Comparison of ENCODE assay signal across 9 cellular contexts in genomic region chr3:27681249-27681748, GRCh38. TPM values are rescaled to one million over a fixed set of nuclear protein-coding genes. Genes with fewer than 3 reads are reported as not detected.
DNase-seq lines count a peak whose midpoint lies in the region; ATAC-seq and TF ChIP-seq lines count a peak whose summit lies in the region.
"Had no signal": no experiment of that assay in that cellular context is flagged by ENCODE, and none has a peak within 500 bp of the region (broad histone marks: within the 10 kb centered on the region; RNA-seq: fewer than 3 reads in every experiment).

No MANE protein-coding gene starts in this region.

- peak overlapping the region; percentile 57 for H3K4me2 ChIP-seq in osteoblast (ENCODE audit: insufficient read depth, low read length)

- H3K27ac ChIP-seq in osteoblast (ENCODE audit: low read depth, low read length) = peak overlapping the region; percentile 81
- H3K27ac ChIP-seq: neutrophil had no signal

- H3K9me3 Mint-ChIP-seq in activated T-helper 1 cell treated with anti-CD3 and anti-CD28 coated beads, Interleukin-12 subunit alpha, Interleukin-12 subunit beta, Interleukin-2, Interleukin-4 antibody, amounts not matched to agents 30 ng/mL and 10 ng/mL and 1 ng/mL, durations not matched to agents 14 hours and 24 hours and 36 hours = no peaks in the 10 kb centered on the region

- H3K4me3 ChIP-seq in osteoblast (ENCODE audit: insufficient read depth, low read length) = peak overlapping the region; percentile 2

- H3K27me3 ChIP-seq in osteoblast (ENCODE audit: insufficient read depth, low read length) = no peaks in the 10 kb centered on the region
- H3K27me3 ChIP-seq: neutrophil had no signal

- no peaks in the 10 kb centered on the region for H3K36me3 ChIP-seq in osteoblast (ENCODE audit: insufficient read depth, low read length)
- H3K36me3 ChIP-seq: neutrophil had no signal

- H3K4me3 Mint-ChIP-seq in activated T-helper 1 cell treated with anti-CD3 and anti-CD28 coated beads, Interleukin-12 subunit alpha, Interleukin-12 subunit beta, Interleukin-2, Interleukin-4 antibody, amounts not matched to agents 30 ng/mL and 10 ng/mL and 1 ng/mL, durations not matched to agents 14 hours and 24 hours and 36 hours = peak overlapping the region; percentile 41

- peaks cover 44% of the 10 kb centered on the region for H3K4me1 ChIP-seq in osteoblast (ENCODE audit: insufficient read depth, low read length)

- H4K20me1 ChIP-seq in osteoblast (ENCODE audit: insufficient read depth, low read length) = no peaks in the 10 kb centered on the region

- peak overlapping the region; percentile 67 for H3K27ac Mint-ChIP-seq in activated T-helper 1 cell treated with anti-CD3 and anti-CD28 coated beads, Interleukin-12 subunit alpha, Interleukin-12 subunit beta, Interleukin-2, Interleukin-4 antibody, amounts not matched to agents 30 ng/mL and 10 ng/mL and 1 ng/mL, durations not matched to agents 14 hours and 24 hours and 36 hours

- DNase-seq in DMS79 (lab: John Stamatoyannopoulos, UW) = peak; percentile 0
- peak; percentile 23 for DNase-seq in GM19240 (ENCODE audit: insufficient read length, low spot score)
- DNase-seq in NCI-H524 (lab: John Stamatoyannopoulos, UW) = peak; percentile 33 to 65
- DNase-seq in activated T-helper 1 cell treated with anti-CD3 and anti-CD28 coated beads, Interleukin-12 subunit alpha, Interleukin-12 subunit beta, Interleukin-2, Interleukin-4 antibody, amounts not matched to agents 30 ng/mL and 10 ng/mL and 1 ng/mL, durations not matched to agents 14 hours and 24 hours and 36 hours (ENCODE audit: low spot score) = no peak
- DNase-seq in foreskin melanocyte = peak; percentile 87
- peak; percentile 72 for DNase-seq in osteoblast (ENCODE audit: insufficient read length, low spot score, missing footprints)
- DNase-seq in DMS53 (lab: John Stamatoyannopoulos, UW) = no peak

- intact Hi-C loops in activated T-helper 1 cell treated with anti-CD3 and anti-CD28 coated beads, Interleukin-12 subunit alpha, Interleukin-12 subunit beta, Interleukin-2, Interleukin-4 antibody, amounts not matched to agents 30 ng/mL and 10 ng/mL and 1 ng/mL, durations not matched to agents 14 hours and 24 hours and 36 hours (cut with micrococcal nuclease) = loop anchor here (1.0 to 2.0 kb wide), 4 partner anchors 198 to 546 kb away; no protein-coding TSS in a partner anchor

- no peaks in the 10 kb centered on the region for H3K79me2 ChIP-seq in osteoblast (ENCODE audit: insufficient read depth, low read length)

- H3K4me1 Mint-ChIP-seq in activated T-helper 1 cell treated with anti-CD3 and anti-CD28 coated beads, Interleukin-12 subunit alpha, Interleukin-12 subunit beta, Interleukin-2, Interleukin-4 antibody, amounts not matched to agents 30 ng/mL and 10 ng/mL and 1 ng/mL, durations not matched to agents 14 hours and 24 hours and 36 hours (ENCODE audit: low read depth) = peaks cover 10% of the 10 kb centered on the region

- no peaks in the 10 kb centered on the region for H3K9me3 ChIP-seq in osteoblast (ENCODE audit: low read depth, low read length)
- H3K9me3 ChIP-seq: neutrophil had no signal

- H2AFZ ChIP-seq in osteoblast (ENCODE audit: low read length) = peak overlapping the region; percentile 92

- peak; percentile 84 for ATAC-seq in HG03354 (IDR thresholded peaks at IDR 0.05; ENCODE audit: poor library complexity, severe bottlenecking, unreplicated experiment)

- peak; percentile 78 for TF ChIP-seq CTCF in osteoblast (IDR thresholded peaks at IDR 0.05; ENCODE audit: extremely low read depth, low read depth, low read length)

- no peaks in the 10 kb centered on the region for H3K36me3 Mint-ChIP-seq in activated T-helper 1 cell treated with anti-CD3 and anti-CD28 coated beads, Interleukin-12 subunit alpha, Interleukin-12 subunit beta, Interleukin-2, Interleukin-4 antibody, amounts not matched to agents 30 ng/mL and 10 ng/mL and 1 ng/mL, durations not matched to agents 14 hours and 24 hours and 36 hours (ENCODE audit: low read depth)

- peaks cover 5% of the 10 kb centered on the region for H3K27me3 Mint-ChIP-seq in activated T-helper 1 cell treated with anti-CD3 and anti-CD28 coated beads, Interleukin-12 subunit alpha, Interleukin-12 subunit beta, Interleukin-2, Interleukin-4 antibody, amounts not matched to agents 30 ng/mL and 10 ng/mL and 1 ng/mL, durations not matched to agents 14 hours and 24 hours and 36 hours (ENCODE audit: insufficient read depth)

RNA-seq across cellular contexts. Expression of gene EOMES, which starts 40.8 kb away (rescaled TPM):
- 29.6 and 30.7 TPM in 2 replicates for total RNA-seq in activated T-helper 1 cell treated with anti-CD3 and anti-CD28 coated beads, Interleukin-12 subunit alpha, Interleukin-12 subunit beta, Interleukin-2, Interleukin-4 antibody, amounts not matched to agents 30 ng/mL and 10 ng/mL and 1 ng/mL, durations not matched to agents 14 hours and 24 hours and 36 hours
- under 0.01 TPM in 1 of 2 replicates, not detected in the other for total RNA-seq in osteoblast

Comparison
In these comparisons a context has a peak if more than half of its experiments do, and no peak if none do; other contexts are left out.
1. DNase-seq: peak in DMS79 (single experiment), GM19240 (single experiment), NCI-H524 (2 of 2), foreskin melanocyte (single experiment) and osteoblast (single experiment); none in activated T-helper 1 cell treated with anti-CD3 and anti-CD28 coated beads, Interleukin-12 subunit alpha, Interleukin-12 subunit beta, Interleukin-2, Interleukin-4 antibody, amounts not matched to agents 30 ng/mL and 10 ng/mL and 1 ng/mL, durations not matched to agents 14 hours and 24 hours and 36 hours (single experiment) and DMS53 (single experiment).
2. RNA of gene EOMES, which starts 40.8 kb away (total RNA-seq): 29.6 to 30.7 TPM in activated T-helper 1 cell treated with anti-CD3 and anti-CD28 coated beads, Interleukin-12 subunit alpha, Interleukin-12 subunit beta, Interleukin-2, Interleukin-4 antibody, amounts not matched to agents 30 ng/mL and 10 ng/mL and 1 ng/mL, durations not matched to agents 14 hours and 24 hours and 36 hours; under 0.01 TPM in osteoblast; every median in the first group is over 10 times any median in the second.